9 cellular contexts compared by ENCODE assay signal in genomic region chr10:92692085-92692671, GRCh38. TPM values are rescaled to one million over a fixed set of nuclear protein-coding genes. Genes with fewer than 3 reads are reported as not detected.
DNase-seq lines count a peak whose midpoint lies in the region; ATAC-seq and TF ChIP-seq lines count a peak whose summit lies in the region.
"Had no signal": no experiment of that assay in that cellular context is flagged by ENCODE, and none has a peak within 500 bp of the region (broad histone marks: within the 10 kb centered on the region; RNA-seq: fewer than 3 reads in every experiment).

No MANE protein-coding gene starts in this region.

- no peak for DNase-seq in heart left ventricle
- no peak for DNase-seq in cardiac septum (ENCODE audit: low spot score)
- no peak for DNase-seq in coronary artery (ENCODE audit: low spot score)
- DNase-seq in upper lobe of right lung = no peak
- no peak for DNase-seq in pons (ENCODE audit: low spot score)
- DNase-seq: SJCRH30 had no signal

- intact Hi-C loops in heart left ventricle (cut with DNase I) (loop anchor here in 7 of 10 donors (5.0 to 10.0 kb wide), 5 partner anchors 63 to 153 kb away; partner anchors contain the start of genes EXOC6 (in 2 of the 7) and KIF11 (in 1 of the 7)), cardiac septum (cut with DNase I) (loop anchor here (5.0 kb wide), 1 partner anchor 130 kb away; no protein-coding TSS in a partner anchor), upper lobe of right lung (cut with DNase I) (no loop called here)

- ATAC-seq in heart left ventricle = no peak
- no peak for ATAC-seq in upper lobe of right lung
- ATAC-seq in HG02938 (IDR thresholded peaks at IDR 0.05; ENCODE audit: unreplicated experiment) = no peak
- no peak for ATAC-seq in HG02970 (IDR thresholded peaks at IDR 0.05; ENCODE audit: low FRiP score, unreplicated experiment)

- H3K36me3 ChIP-seq in heart left ventricle (peaks cover 0 to 35% (median 14%) of the 10 kb centered on the region in 9 donors), mucosa of stomach (ENCODE audit: control insufficient read depth, insufficient read depth, low read length) (no peaks in the 10 kb centered on the region), upper lobe of right lung (peaks cover 12% of the 10 kb centered on the region)
- H3K36me3 ChIP-seq: SJCRH30 had no signal

- H3K9ac ChIP-seq in mucosa of stomach (ENCODE audit: low read length) = peak overlapping the region; percentile 39

- H3K27me3 ChIP-seq in heart left ventricle (peaks cover 2 to 58% (median 51%) of the 10 kb centered on the region in 9 donors), mucosa of stomach (ENCODE audit: control insufficient read depth, insufficient read depth, low read length) (peaks cover 75% of the 10 kb centered on the region), upper lobe of right lung (peaks cover 10% of the 10 kb centered on the region)
- H3K27me3 ChIP-seq: SJCRH30 had no signal

- H3K27ac ChIP-seq in heart left ventricle = peak overlapping the region in 10 of 12 donors; percentile 70 to 95 (median 90)
- peak overlapping the region in 1 of 2 donors; percentile 91 for H3K27ac ChIP-seq in coronary artery
- peak overlapping the region; percentile 89 for H3K27ac ChIP-seq in upper lobe of right lung
- H3K27ac ChIP-seq: SJCRH30 had no signal

- 35 to 54% (median 44%) methylated on average over 27 to 34 of the region's 34 CpGs for WGBS in heart left ventricle, 4 donors

- H3K9me3 ChIP-seq in heart left ventricle (no peaks in the 10 kb centered on the region), mucosa of stomach (ENCODE audit: control insufficient read depth, low read length) (no peaks in the 10 kb centered on the region), upper lobe of right lung (no peaks in the 10 kb centered on the region)
- H3K9me3 ChIP-seq: SJCRH30 had no signal

- TF ChIP-seq POLR2A in heart left ventricle (IDR thresholded peaks at IDR 0.05) = no peak

- H3K4me1 ChIP-seq in heart left ventricle (peaks cover 0 to 59% (median 8%) of the 10 kb centered on the region in 12 donors), mucosa of stomach (ENCODE audit: control insufficient read depth, insufficient read depth, low read length) (peaks cover 5% of the 10 kb centered on the region), upper lobe of right lung (peaks cover 5% of the 10 kb centered on the region)
- H3K4me1 ChIP-seq: SJCRH30 had no signal

- H3K4me3 ChIP-seq in heart left ventricle (peak overlapping the region in 10 of 12 donors; percentile 37 to 81 (median 66)), coronary artery (peak overlapping the region; percentile 82), mucosa of stomach (ENCODE audit: low read length) (no peak overlapping the region), upper lobe of right lung (peak overlapping the region; percentile 70)
- H3K4me3 ChIP-seq: SJCRH30 had no signal

- TF ChIP-seq CTCF in heart left ventricle (IDR thresholded peaks at IDR 0.05) (no peak), coronary artery (IDR thresholded peaks at IDR 0.05) (no peak), upper lobe of right lung (IDR thresholded peaks at IDR 0.05) (no peak)

RNA-seq across cellular contexts. Expression of gene HHEX, which starts 2.4 kb away (rescaled TPM):
- total RNA-seq in heart left ventricle (10 to 100 TPM in 1 of 9 donors, 1 to 10 TPM in 8; 1.5 to 14.0 (median 4.1) TPM), cardiac septum (4.4 TPM), upper lobe of right lung (12.2 TPM)
- polyA plus RNA-seq in heart left ventricle = 1 to 10 TPM; 2.6 to 3.5 TPM
